34 cellular contexts compared by ENCODE assay signal in genomic region chr5:127063236-127063913, GRCh38.
"Had no signal": no experiment of that assay in that cellular context is flagged by ENCODE, and none has a peak within 500 bp of the region (broad histone marks: within the 10 kb centered on the region; RNA-seq: fewer than 3 reads in every experiment).

No MANE protein-coding gene starts in this region.

- H3K27ac ChIP-seq: adrenal gland, body of pancreas, brain microvascular endothelial cell, breast epithelium, VCaP had no signal

- H3K36me3 ChIP-seq: adrenal gland, brain microvascular endothelial cell, breast epithelium had no signal

- H3K9me3 ChIP-seq: adrenal gland, body of pancreas, breast epithelium had no signal

- FAIRE-seq: astrocyte, TTC549 had no signal

- H3K4me1 ChIP-seq: adrenal gland, body of pancreas, breast epithelium had no signal

- DNase-seq: activated B cell treated with CpG ODN at 0.5 μM for 24 hours; activated CD4-positive, alpha-beta memory T cell treated with anti-CD3 and anti-CD28 coated beads for 36 hours; activated CD4-positive, alpha-beta T cell treated with anti-CD3 and anti-CD28 coated beads for 4 hours; activated CD4-positive, alpha-beta T cell treated with anti-CD3 and anti-CD28 coated beads, Interleukin-2, amount 10 ng/mL, durations not matched to agents 24 days and 14 days; activated CD4-positive, alpha-beta T cell treated with anti-CD3 and anti-CD28 coated beads, Interleukin-2, amount 50 U/mL, for 1 hour; activated CD4-positive, alpha-beta T cell treated with anti-CD3 and anti-CD28 coated beads, Interleukin-2, amount 50 U/mL, for 4 hours; activated CD4-positive, CD25-positive, alpha-beta regulatory T cell treated with anti-CD3 and anti-CD28 coated beads, Interleukin-2, amount 50 U/mL, for 72 hours; activated CD8-positive, alpha-beta memory T cell treated with anti-CD3 and anti-CD28 coated beads, Interleukin-2, amount 50 U/mL, for 4 hours; activated CD8-positive, alpha-beta T cell treated with anti-CD3 and anti-CD28 coated beads for 36 hours; activated effector memory CD4-positive, alpha-beta T cell treated with anti-CD3 and anti-CD28 coated beads, Interleukin-2, amount 50 U/mL, for 16 hours; activated gamma-delta T cell treated with Interleukin-2 at 50 U/mL for 16 hours; activated naive CD4-positive, alpha-beta T cell; activated naive CD4-positive, alpha-beta T cell treated with anti-CD3 and anti-CD28 coated beads for 36 hours; activated naive CD4-positive, alpha-beta T cell treated with anti-CD3 and anti-CD28 coated beads, Interleukin-2, amount 50 U/mL, for 16 hours; activated naive CD8-positive, alpha-beta T cell treated with anti-CD3 and anti-CD28 coated beads for 36 hours; activated T-cell treated with anti-CD3 and anti-CD28 coated beads for 4 hours; activated T-cell treated with anti-CD3 and anti-CD28 coated beads, Interleukin-2, amount 50 U/mL, for 1 hour; activated T-cell treated with anti-CD3 and anti-CD28 coated beads, Interleukin-2, amount 50 U/mL, for 4 hours; activated T-cell treated with anti-CD3 and anti-CD28 coated beads, Interleukin-2, amount 50 U/mL, for 72 hours; adrenal gland; amniotic stem cell; aorta; body of pancreas; brain microvascular endothelial cell; central memory CD4-positive, alpha-beta T cell; T-helper 1 cell; T-helper 2 cell; T-helper 9 cell had no signal

- H3K27me3 ChIP-seq: adrenal gland, body of pancreas, brain microvascular endothelial cell, breast epithelium had no signal

- H3K4me3 ChIP-seq: adrenal gland, body of pancreas, breast epithelium had no signal

- ATAC-seq: activated CD8-positive, alpha-beta T cell treated with anti-CD3 and anti-CD28 coated beads for 36 hours; activated naive CD4-positive, alpha-beta T cell treated with anti-CD3 and anti-CD28 coated beads, Interleukin-2, amount 50 U/mL, for 72 hours; activated T-cell treated with anti-CD3 and anti-CD28 coated beads, Interleukin-2, amount 50 U/mL, for 4 hours; activated T-cell treated with anti-CD3 and anti-CD28 coated beads, Interleukin-2, amount 50 U/mL, for 72 hours; activated T-helper 17 cell treated with anti-CD3 and anti-CD28 coated beads, Interleukin-2, amount 50 U/mL, for 72 hours; body of pancreas had no signal
